ENCODE assay signal across 1 cellular context in the genomic region with DNA sequence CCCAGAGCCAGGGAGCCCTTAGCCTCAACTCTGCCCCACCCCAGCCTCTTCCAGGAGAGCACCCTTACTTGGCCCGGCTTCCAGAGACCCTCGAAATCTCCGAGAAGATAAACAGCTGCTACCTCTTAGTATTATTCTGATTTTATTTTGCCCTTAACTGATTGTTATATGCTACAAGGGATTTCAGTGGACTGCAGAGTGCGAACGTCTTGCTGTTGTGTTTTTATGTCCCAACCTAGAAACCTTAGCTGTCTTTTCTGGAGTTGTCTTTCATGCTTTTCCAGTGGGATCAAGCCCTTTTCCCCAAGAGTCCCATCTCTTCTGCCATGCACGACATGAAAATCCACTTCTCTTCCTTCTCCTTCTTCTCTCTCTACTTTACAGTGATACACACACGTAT.
TF ChIP-seq lines count a peak whose summit lies in the region.

No MANE protein-coding gene starts in this region.

TF ChIP-seq in HepG2, 621 proteins besides CTCF, POLR2A, EP300 and RAD21:
- TF ChIP-seq, protein P1, sequence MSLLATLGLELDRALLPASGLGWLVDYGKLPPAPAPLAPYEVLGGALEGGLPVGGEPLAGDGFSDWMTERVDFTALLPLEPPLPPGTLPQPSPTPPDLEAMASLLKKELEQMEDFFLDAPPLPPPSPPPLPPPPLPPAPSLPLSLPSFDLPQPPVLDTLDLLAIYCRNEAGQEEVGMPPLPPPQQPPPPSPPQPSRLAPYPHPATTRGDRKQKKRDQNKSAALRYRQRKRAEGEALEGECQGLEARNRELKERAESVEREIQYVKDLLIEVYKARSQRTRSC (CRISPR knock-in tag; IDR thresholded peaks at IDR 0.05; ENCODE audit: low read depth): no peak
- TF ChIP-seq ZNF33B (CRISPR knock-in tag; IDR thresholded peaks at IDR 0.05): no peak
- TF ChIP-seq RBM22 (optimal IDR thresholded peaks at IDR 0.05; ENCODE audit: low read length): peak; percentile 96
- TF ChIP-seq, protein P2, sequence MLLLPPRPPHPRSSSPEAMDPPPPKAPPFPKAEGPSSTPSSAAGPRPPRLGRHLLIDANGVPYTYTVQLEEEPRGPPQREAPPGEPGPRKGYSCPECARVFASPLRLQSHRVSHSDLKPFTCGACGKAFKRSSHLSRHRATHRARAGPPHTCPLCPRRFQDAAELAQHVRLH (CRISPR knock-in tag; IDR thresholded peaks at IDR 0.05; ENCODE audit: borderline replicate concordance, low read depth): no peak
- TF ChIP-seq, protein P3, sequence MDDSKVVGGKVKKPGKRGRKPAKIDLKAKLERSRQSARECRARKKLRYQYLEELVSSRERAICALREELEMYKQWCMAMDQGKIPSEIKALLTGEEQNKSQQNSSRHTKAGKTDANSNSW (CRISPR knock-in tag; IDR thresholded peaks at IDR 0.05; ENCODE audit: borderline replicate concordance): no peak
